In the genomic region with DNA sequence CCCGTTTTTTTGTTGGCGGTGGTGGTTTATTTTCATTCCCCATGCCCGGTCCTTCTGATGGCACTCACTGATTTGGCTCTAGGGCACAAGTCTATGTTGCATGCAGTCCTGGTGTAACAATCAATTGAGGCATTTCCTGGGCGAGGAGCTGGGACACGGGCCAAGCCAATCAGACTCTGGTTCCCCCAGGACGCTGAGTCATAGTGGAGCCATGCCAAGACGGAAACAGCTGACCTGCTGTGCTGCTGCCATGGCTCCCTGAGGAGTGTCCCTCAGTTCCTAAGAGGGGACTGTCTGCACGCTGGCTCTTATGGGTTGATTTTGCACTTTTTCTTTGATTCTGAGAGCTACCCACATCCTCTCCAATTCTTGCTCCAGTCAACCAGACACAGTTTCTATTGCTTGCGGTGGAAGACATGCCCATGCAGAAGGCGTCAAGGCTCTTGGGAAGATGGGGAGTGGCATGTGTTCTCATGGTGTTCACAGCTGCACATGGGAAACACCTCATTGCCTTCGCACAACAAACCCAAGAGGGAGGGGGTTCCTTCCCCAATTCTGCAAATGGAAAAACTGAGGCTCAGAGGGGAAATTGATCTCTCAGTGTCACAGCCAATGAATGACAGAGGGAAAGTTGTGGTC, we compare ENCODE assay signal across 8 cellular contexts. TPM values are rescaled to one million over a fixed set of nuclear protein-coding genes. Genes with fewer than 3 reads are reported as not detected.
DNase-seq lines count a peak whose midpoint lies in the region; ATAC-seq, FAIRE-seq and TF ChIP-seq lines count a peak whose summit lies in the region.

No MANE protein-coding gene starts in this region.

- TF ChIP-seq CTCF in keratinocyte (optimal IDR thresholded peaks at IDR 0.05 in 1 of 3, IDR thresholded peaks at IDR 0.05 in 1 of 3, conservative IDR thresholded peaks at IDR 0.05 in 1 of 3; ENCODE audit: extremely low read depth in 1 of 3, insufficient read depth in 2 of 3, low read length in 3 of 3) (no peak), omental fat pad (IDR thresholded peaks at IDR 0.05) (no peak), mesothelial cell of epicardium (IDR thresholded peaks at IDR 0.05; ENCODE audit: unreplicated experiment) (no peak)

- peak overlapping the region; percentile 58 for H2AFZ ChIP-seq in keratinocyte (ENCODE audit: control insufficient read depth, low read length)

- no peak overlapping the region for H3K4me3 Mint-ChIP-seq in mesothelial cell of epicardium
- H3K4me3 Mint-ChIP-seq in activated naive CD4-positive, alpha-beta T cell treated with anti-CD3 and anti-CD28 coated beads, Interleukin-2, amount 10 ng/mL, durations not matched to agents 7 days and 5 days: no peak overlapping the region
- no peak overlapping the region for H3K4me3 Mint-ChIP-seq in naive thymus-derived CD4-positive, alpha-beta T cell

- H3K27ac ChIP-seq in keratinocyte (ENCODE audit: control insufficient read depth, insufficient read depth, low read length): peak overlapping the region; percentile 49
- no peak overlapping the region for H3K27ac ChIP-seq in naive thymus-derived CD4-positive, alpha-beta T cell (ENCODE audit: low read depth, low read length)

- dilution Hi-C loops in keratinocyte (cut with MboI; ENCODE audit: extremely low pct_ligation_motif_present, low sequenced_read_pairs): no loop called here

- peak overlapping the region; percentile 54 for H3K4me2 ChIP-seq in keratinocyte (ENCODE audit: control insufficient read depth, extremely low read depth, insufficient read depth, low read depth, low read length)

- DNase-seq in AML-193 (lab: John Stamatoyannopoulos, UW) (peak; percentile 37 to 59), NCI-H1092 (lab: John Stamatoyannopoulos, UW) (peak; percentile 81), amniotic stem cell (lab: John Stamatoyannopoulos, UW) (peak; percentile 57), keratinocyte (ENCODE audit: low read depth, low spot score) (peak; percentile 55), omental fat pad (ENCODE audit: low spot score) (no peak), mesothelial cell of epicardium (ENCODE audit: low spot score in 2 of 2, unreplicated experiment in 2 of 2) (no peak)
- no peak for DNase-seq in activated naive CD4-positive, alpha-beta T cell treated with anti-CD3 and anti-CD28 coated beads, Interleukin-2, amount 10 ng/mL, durations not matched to agents 7 days and 5 days
- DNase-seq in naive thymus-derived CD4-positive, alpha-beta T cell: no peak

- no peaks in the 10 kb centered on the region for H3K79me2 ChIP-seq in keratinocyte (ENCODE audit: control insufficient read depth, insufficient read depth, low read length)

- H3K36me3 ChIP-seq in keratinocyte (ENCODE audit: control insufficient read depth in 2 of 2, extremely low read depth in 1 of 2, insufficient read depth in 2 of 2, low read length in 2 of 2): no peaks in the 10 kb centered on the region
- no peaks in the 10 kb centered on the region for H3K36me3 ChIP-seq in naive thymus-derived CD4-positive, alpha-beta T cell (ENCODE audit: control insufficient read depth in 2 of 3, insufficient read depth in 3 of 3, low read length in 3 of 3)

- no peak overlapping the region for H3K4me3 ChIP-seq in keratinocyte (ENCODE audit: control insufficient read depth in 2 of 3, extremely low read depth in 1 of 3, insufficient read depth in 2 of 3, low read depth in 1 of 3, low read length in 3 of 3)
- no peak overlapping the region for H3K4me3 ChIP-seq in naive thymus-derived CD4-positive, alpha-beta T cell (ENCODE audit: low read length)

- H3K4me1 ChIP-seq in keratinocyte (ENCODE audit: control insufficient read depth, extremely low read depth, insufficient read depth, low read length): peaks cover 22% of the 10 kb centered on the region
- H3K4me1 ChIP-seq in naive thymus-derived CD4-positive, alpha-beta T cell (ENCODE audit: control insufficient read depth in 2 of 2, insufficient read depth in 2 of 2, low read length in 2 of 2): no peaks in the 10 kb centered on the region

- intact Hi-C loops in naive thymus-derived CD4-positive, alpha-beta T cell (cut with micrococcal nuclease): no loop called here

- H3K27me3 ChIP-seq in keratinocyte (ENCODE audit: control insufficient read depth, extremely low read depth, insufficient read depth, low read length): no peaks in the 10 kb centered on the region
- no peaks in the 10 kb centered on the region for H3K27me3 ChIP-seq in naive thymus-derived CD4-positive, alpha-beta T cell (ENCODE audit: control insufficient read depth in 2 of 2, insufficient read depth in 2 of 2, low read length in 2 of 2)

- peaks cover 11% of the 10 kb centered on the region for H3K4me1 Mint-ChIP-seq in mesothelial cell of epicardium
- peaks cover 4% of the 10 kb centered on the region for H3K4me1 Mint-ChIP-seq in activated naive CD4-positive, alpha-beta T cell treated with anti-CD3 and anti-CD28 coated beads, Interleukin-2, amount 10 ng/mL, durations not matched to agents 7 days and 5 days
- H3K4me1 Mint-ChIP-seq in naive thymus-derived CD4-positive, alpha-beta T cell: peaks cover 0 to 12% (median 8%) of the 10 kb centered on the region in 7 donors

- H4K20me1 ChIP-seq in keratinocyte (ENCODE audit: control insufficient read depth, extremely low read depth, insufficient read depth, low read length): no peaks in the 10 kb centered on the region

- peak; percentile 99 for FAIRE-seq in keratinocyte (lab: Jason Lieb, UNC)

- H3K27ac Mint-ChIP-seq in mesothelial cell of epicardium: no peak overlapping the region
- H3K27ac Mint-ChIP-seq in activated naive CD4-positive, alpha-beta T cell treated with anti-CD3 and anti-CD28 coated beads, Interleukin-2, amount 10 ng/mL, durations not matched to agents 7 days and 5 days: no peak overlapping the region
- no peak overlapping the region for H3K27ac Mint-ChIP-seq in naive thymus-derived CD4-positive, alpha-beta T cell

- no peaks in the 10 kb centered on the region for H3K9me3 ChIP-seq in keratinocyte (ENCODE audit: control insufficient read depth, low read depth, low read length)
- no peaks in the 10 kb centered on the region for H3K9me3 ChIP-seq in naive thymus-derived CD4-positive, alpha-beta T cell (ENCODE audit: control insufficient read depth in 2 of 3, low read length in 3 of 3)

- POLR2A ChIA-PET in naive thymus-derived CD4-positive, alpha-beta T cell (lab: Charles Lee): no interaction called here

- no peaks in the 10 kb centered on the region for H3K36me3 Mint-ChIP-seq in mesothelial cell of epicardium
- no peaks in the 10 kb centered on the region for H3K36me3 Mint-ChIP-seq in activated naive CD4-positive, alpha-beta T cell treated with anti-CD3 and anti-CD28 coated beads, Interleukin-2, amount 10 ng/mL, durations not matched to agents 7 days and 5 days
- no peaks in the 10 kb centered on the region for H3K36me3 Mint-ChIP-seq in naive thymus-derived CD4-positive, alpha-beta T cell

- H3K9ac ChIP-seq in keratinocyte (ENCODE audit: control insufficient read depth, extremely low read depth, insufficient read depth, low read length): no peak overlapping the region

- ATAC-seq in omental fat pad (ENCODE audit: low FRiP score): no peak
- no peak for ATAC-seq in naive thymus-derived CD4-positive, alpha-beta T cell

- H3K27me3 Mint-ChIP-seq in mesothelial cell of epicardium (ENCODE audit: low read depth): peaks cover 11% of the 10 kb centered on the region
- peaks cover 53% of the 10 kb centered on the region for H3K27me3 Mint-ChIP-seq in activated naive CD4-positive, alpha-beta T cell treated with anti-CD3 and anti-CD28 coated beads, Interleukin-2, amount 10 ng/mL, durations not matched to agents 7 days and 5 days
- H3K27me3 Mint-ChIP-seq in naive thymus-derived CD4-positive, alpha-beta T cell: peaks cover 25 to 60% (median 50%) of the 10 kb centered on the region in 5 donors

- peaks cover 4% of the 10 kb centered on the region for H3K9me3 Mint-ChIP-seq in mesothelial cell of epicardium
- H3K9me3 Mint-ChIP-seq in activated naive CD4-positive, alpha-beta T cell treated with anti-CD3 and anti-CD28 coated beads, Interleukin-2, amount 10 ng/mL, durations not matched to agents 7 days and 5 days: no peaks in the 10 kb centered on the region
- peaks cover 0 to 3% (median 0%) of the 10 kb centered on the region in 11 donors for H3K9me3 Mint-ChIP-seq in naive thymus-derived CD4-positive, alpha-beta T cell

- no peaks in the 10 kb centered on the region for H3K9me1 ChIP-seq in keratinocyte (ENCODE audit: control insufficient read depth, extremely low read depth, insufficient read depth, low read length)

- CTCF ChIA-PET in activated naive CD4-positive, alpha-beta T cell treated with anti-CD3 and anti-CD28 coated beads, Interleukin-2, amount 10 ng/mL, durations not matched to agents 7 days and 5 days (lab: Charles Lee): interaction anchor here (1.6 kb wide), 1 partner anchor 10 kb away, joined by 5 read pairs; no protein-coding TSS in a partner anchor
- CTCF ChIA-PET in naive thymus-derived CD4-positive, alpha-beta T cell (lab: Charles Lee): interaction anchor here (2.1 kb wide), 1 partner anchor 10 kb away, joined by 5 read pairs; no protein-coding TSS in a partner anchor

RNA-seq across cellular contexts. Expression of gene ALDH1L1, which starts 28.4 kb away (rescaled TPM):
- polyA plus RNA-seq in keratinocyte: 0.09 to 0.35 TPM (median 0.17 TPM) in 3 replicates
- polyA plus RNA-seq in keratinocyte (2011; ENCODE audit: low read depth): not detected
- 0.15 and 0.19 TPM in 2 replicates for polyA plus RNA-seq in keratinocyte (2011; cell fraction: cytosol; rRNA removed)
- polyA plus RNA-seq in keratinocyte (2011; cell fraction: nucleus; rRNA removed): 0.20 and 0.25 TPM in 2 replicates
- 0.23 and 0.30 TPM in 2 replicates for polyA plus RNA-seq in keratinocyte (2012; ENCODE audit: low replicate concordance)
- polyA minus RNA-seq in keratinocyte: 0.23 to 0.77 TPM (median 0.30 TPM) in 3 replicates
- not detected for polyA minus RNA-seq in keratinocyte (2011; cell fraction: cytosol; rRNA and poly(A)+ RNA removed)
- not detected in 2 replicates for polyA minus RNA-seq in keratinocyte (2011; cell fraction: nucleus; rRNA and poly(A)+ RNA removed)
- total RNA-seq in omental fat pad (100 to 1,000 TPM; 125 to 176 (median 150) TPM), mesothelial cell of epicardium (1.0 to 1.6 TPM (median 1.2 TPM) in 3 replicates)
- total RNA-seq in naive thymus-derived CD4-positive, alpha-beta T cell: not detected
- polyA plus RNA-seq in naive thymus-derived CD4-positive, alpha-beta T cell: not detected

Comparison
In these comparisons a context has a peak if more than half of its experiments do, and no peak if none do; other contexts are left out.
1. DNase-seq: peak in AML-193 (2 of 2), NCI-H1092 (single experiment), amniotic stem cell (single experiment) and keratinocyte (single experiment); none in omental fat pad (single experiment), mesothelial cell of epicardium (0 of 2), activated naive CD4-positive, alpha-beta T cell treated with anti-CD3 and anti-CD28 coated beads, Interleukin-2, amount 10 ng/mL, durations not matched to agents 7 days and 5 days (single experiment) and naive thymus-derived CD4-positive, alpha-beta T cell (0 of 9).
2. RNA of gene ALDH1L1, which starts 28.4 kb away (total RNA-seq): 125 to 176 TPM in omental fat pad; 1.0 to 1.6 TPM in mesothelial cell of epicardium and not detected in naive thymus-derived CD4-positive, alpha-beta T cell; every median in the first group is over 10 times any median in the second.